In the genomic region with DNA sequence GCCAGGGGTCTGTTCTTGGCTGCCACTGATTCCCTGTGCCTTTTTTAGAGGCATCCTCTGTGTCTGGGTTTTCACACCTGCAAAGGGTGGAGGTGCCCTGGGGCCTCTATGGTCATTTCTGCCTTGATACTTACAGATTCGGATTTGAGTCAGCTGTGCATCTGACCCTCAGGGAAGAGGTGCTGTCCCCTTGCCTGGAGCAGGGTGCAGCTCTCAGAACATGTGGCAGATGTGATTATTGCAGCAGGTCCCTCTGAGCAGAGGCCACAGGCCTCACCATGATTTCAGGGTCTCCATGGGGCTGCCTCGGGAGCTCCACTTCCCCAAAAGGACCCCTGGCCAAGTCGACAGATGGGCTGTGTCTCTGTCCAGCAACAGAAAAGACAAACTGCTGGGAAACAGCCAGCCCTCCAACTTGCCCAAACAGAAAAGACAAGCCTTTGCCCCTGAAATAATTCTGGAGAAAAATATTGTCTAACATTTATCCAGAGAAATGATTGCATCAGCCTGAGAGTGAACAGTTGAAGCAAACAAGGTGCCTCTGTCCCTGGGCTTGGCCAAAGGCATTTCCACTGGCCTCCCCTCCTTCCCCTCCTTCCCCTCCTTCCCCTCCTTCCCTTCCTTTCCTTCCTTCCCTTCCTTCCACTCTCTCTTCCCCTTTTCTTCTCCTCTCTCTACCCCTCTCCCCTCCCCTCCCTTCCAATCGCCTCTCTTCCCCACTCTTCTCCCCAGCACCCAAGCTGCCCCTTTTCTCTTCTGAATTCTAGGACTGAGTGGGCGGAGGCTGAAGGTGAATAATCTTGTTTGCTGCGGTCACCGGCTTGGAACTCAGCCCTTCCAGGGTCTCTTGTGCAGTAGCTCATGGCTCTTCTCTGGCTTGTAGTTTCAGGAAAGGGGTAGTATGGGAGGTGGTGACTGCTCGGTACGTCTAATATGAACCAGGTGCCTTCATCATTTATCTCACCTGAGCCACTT, we compare ENCODE assay signal across 17 cellular contexts. TPM values are rescaled to one million over a fixed set of nuclear protein-coding genes. Genes with fewer than 3 reads are reported as not detected.
A peak's percentile ranks its signal among the peaks of the same experiment; 100 is the strongest.
DNase-seq lines count a peak whose midpoint lies in the region; ATAC-seq and TF ChIP-seq lines count a peak whose summit lies in the region.
"Had no signal": no experiment of that assay in that cellular context is flagged by ENCODE, and none has a peak within 500 bp of the region (broad histone marks: within the 10 kb centered on the region; RNA-seq: fewer than 3 reads in every experiment).

No MANE protein-coding gene starts in this region.

- TF ChIP-seq CTCF in gastroesophageal sphincter (IDR thresholded peaks at IDR 0.05) (no peak), uterus (IDR thresholded peaks at IDR 0.05) (no peak), GM20000 (IDR thresholded peaks at IDR 0.05; ENCODE audit: extremely low read depth, missing control alignments) (no peak)

- H3K9me3 ChIP-seq in gastroesophageal sphincter (peaks cover 0 to 20% (median 0%) of the 10 kb centered on the region in 3 donors), neuronal stem cell (replicated peaks in 1 of 2; ENCODE audit: control insufficient read depth in 2 of 2, insufficient read depth in 1 of 2, low read depth in 1 of 2, low read length in 2 of 2) (peaks cover 2 to 3% of the 10 kb centered on the region in 2 donors), uterus (no peaks in the 10 kb centered on the region)

- peaks cover 0 to 4% of the 10 kb centered on the region in 2 donors for H3K36me3 ChIP-seq in gastroesophageal sphincter
- H3K36me3 ChIP-seq in neuronal stem cell (replicated peaks in 1 of 2; ENCODE audit: control insufficient read depth in 2 of 2, insufficient read depth in 2 of 2, low read length in 2 of 2), result no peaks in the 10 kb centered on the region
- no peaks in the 10 kb centered on the region for H3K36me3 ChIP-seq in uterus

- H3K27me3 ChIP-seq in gastroesophageal sphincter, result no peaks in the 10 kb centered on the region
- H3K27me3 ChIP-seq in neuronal stem cell (ENCODE audit: control insufficient read depth in 3 of 3, insufficient read depth in 3 of 3, low read depth in 1 of 3, low read length in 3 of 3), result no peaks in the 10 kb centered on the region
- H3K27me3 ChIP-seq in uterus, result no peaks in the 10 kb centered on the region

- H3K23ac ChIP-seq in neuronal stem cell (ENCODE audit: low read depth, low read length, poor library complexity), result no peak overlapping the region

- H3K27ac ChIP-seq in gastroesophageal sphincter (peak overlapping the region in 3 of 4 donors; percentile 54 to 70 (median 68)), neuronal stem cell (replicated peaks; ENCODE audit: low read length) (no peak overlapping the region), uterus (peak overlapping the region; percentile 52 to 67)
- H3K27ac ChIP-seq: epithelial cell of prostate had no signal

- ATAC-seq in gastroesophageal sphincter, result peak; percentile 48

- H2AFZ ChIP-seq in neuronal stem cell (ENCODE audit: low read length), result no peak overlapping the region

- H2BK5ac ChIP-seq in neuronal stem cell (ENCODE audit: low read length), result no peak overlapping the region

- peak overlapping the region; percentile 81 for H3K18ac ChIP-seq in neuronal stem cell (ENCODE audit: low read length)

- no peak overlapping the region for H2BK12ac ChIP-seq in neuronal stem cell (ENCODE audit: low read length)

- no peak for TF ChIP-seq EP300 in gastroesophageal sphincter (IDR thresholded peaks at IDR 0.05)

- TF ChIP-seq POLR2A in gastroesophageal sphincter (IDR thresholded peaks at IDR 0.05), result no peak
- no peak for TF ChIP-seq POLR2A in uterus (IDR thresholded peaks at IDR 0.05)

- H3K4me3 ChIP-seq in gastroesophageal sphincter (peak overlapping the region in 1 of 2 donors; percentile 44), neuronal stem cell (ENCODE audit: low read length in 2 of 2) (no peak overlapping the region), uterus (peak overlapping the region in 1 of 2 donors; percentile 15)

- no peak overlapping the region for H2AK5ac ChIP-seq in neuronal stem cell (ENCODE audit: low read depth, low read length)

- no peak overlapping the region for H3K9ac ChIP-seq in neuronal stem cell (ENCODE audit: low read depth, low read length, poor library complexity)

- DNase-seq in astrocyte of the hippocampus (ENCODE audit: low read depth, low spot score) (peak; percentile 22), neuronal stem cell (ENCODE audit: low spot score) (no peak), uterus (peak; percentile 28 to 50), GM20000 (ENCODE audit: low spot score) (no peak), GM19238 (ENCODE audit: insufficient read length, low spot score) (no peak)
- no peak for DNase-seq in activated CD4-positive, alpha-beta T cell treated with anti-CD3 and anti-CD28 coated beads for 4 hours
- DNase-seq: activated CD8-positive, alpha-beta memory T cell treated with anti-CD3 and anti-CD28 coated beads for 24 hours; activated gamma-delta T cell treated with Interleukin-2 at 50 U/mL for 16 hours; CD4-positive, CD25-positive, alpha-beta regulatory T cell; central memory CD4-positive, alpha-beta T cell; NCI-H1930; NCI-H69; retina; RPMI8226; stimulated activated naive CD4-positive, alpha-beta T cell had no signal

- no peaks in the 10 kb centered on the region for H3K79me1 ChIP-seq in neuronal stem cell (ENCODE audit: low read depth, low read length)

- no peak overlapping the region for H3K4me2 ChIP-seq in neuronal stem cell (ENCODE audit: insufficient read depth, low read length, poor library complexity, severe bottlenecking)

- H3K4me1 ChIP-seq in gastroesophageal sphincter (peaks cover 0 to 16% (median 0%) of the 10 kb centered on the region in 3 donors), neuronal stem cell (ENCODE audit: control insufficient read depth in 2 of 2, insufficient read depth in 1 of 2, low read depth in 1 of 2, low read length in 2 of 2) (peaks cover 0 to 9% of the 10 kb centered on the region in 2 donors), uterus (no peaks in the 10 kb centered on the region)

- no peak overlapping the region for H3K4ac ChIP-seq in neuronal stem cell (ENCODE audit: low read length)

- H4K91ac ChIP-seq in neuronal stem cell (ENCODE audit: low read depth, low read length, poor library complexity), result no peak overlapping the region

- no peak overlapping the region for H3K14ac ChIP-seq in neuronal stem cell (ENCODE audit: low read length)

- no peak overlapping the region for H4K8ac ChIP-seq in neuronal stem cell (ENCODE audit: low read depth, low read length)

- no peak overlapping the region for H2BK120ac ChIP-seq in neuronal stem cell (ENCODE audit: low read depth, low read length)

- WGBS in gastroesophageal sphincter (ENCODE audit: low coverage in 1 of 2), 2 donors, result 39 to 55% methylated on average over 2 to 6 of the region's 9 CpGs
- WGBS in neuronal stem cell (ENCODE audit: extremely low coverage in 2 of 2, insufficient read length in 2 of 2, insufficient replicate concordance in 1 of 2), 2 donors, result 91% methylated on average over 1 of the region's 9 CpGs; no CpG with 5 or more reads in 1 of the 2 donors

- H2BK15ac ChIP-seq in neuronal stem cell (ENCODE audit: low read length), result no peak overlapping the region

- intact Hi-C loops in uterus (cut with DNase I; ENCODE audit: low total_unique reads), result no loop called here

RNA-seq across cellular contexts. Expression of a gene that starts 0.7 kb away (rescaled TPM):
- total RNA-seq in gastroesophageal sphincter (100 to 1,000 TPM in 3 of 4 donors, 10 to 100 TPM in 1; 58.4 to 263 (median 215) TPM), uterus (100 to 1,000 TPM in 1 of 4 donors, 10 to 100 TPM in 1, 1 to 10 TPM in 2; 1.7 to 109 (median 17.6) TPM)
- 0.04 TPM for polyA plus RNA-seq in neuronal stem cell (2013, experiment 1 of 2)
- 0.04 TPM for polyA plus RNA-seq in neuronal stem cell (2013, experiment 2 of 2)
- total RNA-seq: CD4-positive, CD25-positive, alpha-beta regulatory T cell had no signal
- polyA plus RNA-seq: CD4-positive, CD25-positive, alpha-beta regulatory T cell had no signal

RNA-seq across cellular contexts. Expression of a gene that starts 31.6 kb away (rescaled TPM):
- total RNA-seq in gastroesophageal sphincter (1 to 10 TPM; 2.3 to 8.4 (median 3.7) TPM), uterus (10 to 100 TPM in 1 of 4 donors, 1 to 10 TPM in 2, under 1 TPM in 1; under 0.01 to 19.6 (median 3.2) TPM)
- 2.4 TPM for polyA plus RNA-seq in neuronal stem cell (2013, experiment 1 of 2)
- polyA plus RNA-seq in neuronal stem cell (2013, experiment 2 of 2), result 2.5 TPM
- total RNA-seq: CD4-positive, CD25-positive, alpha-beta regulatory T cell had no signal
- polyA plus RNA-seq: CD4-positive, CD25-positive, alpha-beta regulatory T cell had no signal

RNA-seq across cellular contexts. Expression of a gene that starts 51.6 kb away (rescaled TPM):
- total RNA-seq in gastroesophageal sphincter (not detected), uterus (under 1 TPM in 1 of 4 donors, not detected in 3; 0.28 TPM)
- polyA plus RNA-seq in neuronal stem cell (2013, experiment 1 of 2), result not detected
- not detected for polyA plus RNA-seq in neuronal stem cell (2013, experiment 2 of 2)
- total RNA-seq: CD4-positive, CD25-positive, alpha-beta regulatory T cell had no signal
- polyA plus RNA-seq: CD4-positive, CD25-positive, alpha-beta regulatory T cell had no signal

Comparison
In these comparisons a context has a peak if more than half of its experiments do, and no peak if none do; other contexts are left out.
1. DNase-seq: peak in astrocyte of the hippocampus (single experiment) and uterus (2 of 2); none in neuronal stem cell (single experiment), activated CD4-positive, alpha-beta T cell treated with anti-CD3 and anti-CD28 coated beads for 4 hours (0 of 2), GM20000 (single experiment) and GM19238 (single experiment).